Comparison of ENCODE assay signal across 10 cellular contexts in the genomic region with DNA sequence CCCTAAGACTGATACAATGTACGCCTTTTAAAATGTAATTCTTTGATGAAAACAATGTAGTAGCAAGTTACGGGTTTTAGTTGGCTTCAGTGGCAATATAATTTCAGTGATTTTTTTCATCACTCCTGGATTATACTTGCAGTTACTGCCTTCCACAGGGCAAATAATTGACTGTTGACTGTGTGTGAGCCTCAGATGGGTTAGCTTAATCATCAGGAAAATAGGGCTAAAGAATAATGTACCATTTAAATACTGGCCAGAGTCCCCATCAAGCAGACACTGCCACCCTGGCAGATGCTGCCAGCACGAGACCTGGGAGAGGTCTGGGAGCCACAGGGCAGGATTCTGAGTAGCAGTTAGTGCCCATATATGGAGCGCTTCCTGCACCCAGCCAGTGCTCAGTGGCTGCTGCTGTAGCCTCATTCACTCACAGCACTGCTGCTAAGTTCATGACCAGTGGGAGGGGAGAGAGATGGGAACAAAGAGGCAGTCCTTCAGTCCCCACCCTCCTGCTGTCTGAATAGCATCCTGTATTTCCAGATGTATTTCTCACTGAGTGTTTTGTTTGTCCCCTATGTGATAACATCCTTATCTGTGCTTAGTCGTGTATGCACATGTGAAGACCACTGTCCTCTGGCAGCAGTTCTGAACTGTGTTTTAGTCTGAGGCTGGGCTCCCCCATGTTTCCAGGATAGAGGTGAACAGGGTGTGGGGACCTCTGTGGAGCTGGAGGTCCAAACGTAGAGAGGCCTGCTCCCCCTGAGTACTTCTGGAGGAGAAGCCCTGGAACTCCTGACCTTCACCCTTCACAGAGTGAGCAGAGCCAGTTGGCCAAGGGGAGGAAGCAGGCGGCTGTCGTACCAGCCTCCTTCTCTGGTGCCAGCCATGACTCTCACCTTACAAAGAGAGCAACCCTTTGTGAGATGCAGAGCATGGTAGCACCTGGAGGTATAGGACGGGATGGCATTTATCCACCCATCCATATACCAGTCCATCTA.
DNase-seq lines count a peak whose midpoint lies in the region; ATAC-seq and TF ChIP-seq lines count a peak whose summit lies in the region.
"Had no signal": no experiment of that assay in that cellular context is flagged by ENCODE, and none has a peak within 500 bp of the region (broad histone marks: within the 10 kb centered on the region; RNA-seq: fewer than 3 reads in every experiment).

No MANE protein-coding gene starts in this region.

- H3K4me3 ChIP-seq in gastroesophageal sphincter (no peak overlapping the region), MM.1S (ENCODE audit: low read length) (no peak overlapping the region)
- H3K4me3 ChIP-seq: lung, tibial artery had no signal

- H3K36me3 ChIP-seq in gastroesophageal sphincter: peaks cover 0 to 27% of the 10 kb centered on the region in 2 donors
- H3K36me3 ChIP-seq in MM.1S (replicated peaks; ENCODE audit: insufficient read depth, low read length): no peaks in the 10 kb centered on the region

- WGBS in gastroesophageal sphincter (ENCODE audit: low coverage in 1 of 2), 2 donors: 61 to 67% methylated on average over 5 to 6 of the region's 9 CpGs

- TF ChIP-seq CTCF in gastroesophageal sphincter (IDR thresholded peaks at IDR 0.05): no peak
- no peak for TF ChIP-seq CTCF in MM.1S (IDR thresholded peaks at IDR 0.05; ENCODE audit: low read length)

- H3K27ac ChIP-seq in gastroesophageal sphincter: peak overlapping the region; percentile 1 to 60 (median 32)
- no peak overlapping the region for H3K27ac ChIP-seq in MM.1S (ENCODE audit: low read length)

- H3K79me2 ChIP-seq in MM.1S (ENCODE audit: low read length): no peaks in the 10 kb centered on the region

- no peaks in the 10 kb centered on the region for H3K9me3 ChIP-seq in gastroesophageal sphincter
- no peaks in the 10 kb centered on the region for H3K9me3 ChIP-seq in MM.1S (replicated peaks; ENCODE audit: insufficient read depth, low read length)
- H3K9me3 ChIP-seq: tibial artery had no signal

- H3K9ac ChIP-seq in MM.1S (ENCODE audit: low read length): no peak overlapping the region

- ATAC-seq in gastroesophageal sphincter: peak; percentile 72
- no peak for ATAC-seq in HG03354 (IDR thresholded peaks at IDR 0.05; ENCODE audit: poor library complexity, severe bottlenecking, unreplicated experiment)

- H4K20me1 ChIP-seq in MM.1S (ENCODE audit: insufficient read depth, low read length): no peaks in the 10 kb centered on the region

- DNase-seq in A172 (ENCODE audit: low spot score): peak; percentile 85
- DNase-seq in H4 (ENCODE audit: low spot score): peak; percentile 42
- DNase-seq in activated CD4-positive, alpha-beta T cell treated with anti-CD3 and anti-CD28 coated beads for 48 hours: peak; percentile 30
- no peak for DNase-seq in T1000 (lab: John Stamatoyannopoulos, UW)
- DNase-seq in MM.1S: no peak
- no peak for DNase-seq in GDM1 (lab: John Stamatoyannopoulos, UW)

- no peaks in the 10 kb centered on the region for H3K9me2 ChIP-seq in MM.1S (replicated peaks; ENCODE audit: insufficient read depth, low read length)

- H3K4me2 ChIP-seq in MM.1S (ENCODE audit: low read depth, low read length): no peak overlapping the region

- H3K4me1 ChIP-seq in gastroesophageal sphincter (peaks cover 2 to 50% (median 4%) of the 10 kb centered on the region in 3 donors), MM.1S (ENCODE audit: low read length) (no peaks in the 10 kb centered on the region)

- H3K27me3 ChIP-seq in gastroesophageal sphincter (no peaks in the 10 kb centered on the region), MM.1S (replicated peaks; ENCODE audit: insufficient read depth, low read length) (peaks cover 84% of the 10 kb centered on the region)
- H3K27me3 ChIP-seq: tibial artery had no signal

- no peaks in the 10 kb centered on the region for H3F3A ChIP-seq in MM.1S (ENCODE audit: insufficient read depth, low read length)

- no peak overlapping the region for H2AFZ ChIP-seq in MM.1S (ENCODE audit: low read length)

- no peak for TF ChIP-seq POLR2A in gastroesophageal sphincter (IDR thresholded peaks at IDR 0.05)

- TF ChIP-seq EP300 in gastroesophageal sphincter (IDR thresholded peaks at IDR 0.05): no peak

Comparison
In these comparisons a context has a peak if more than half of its experiments do, and no peak if none do; other contexts are left out.
1. DNase-seq: peak in A172 (single experiment), H4 (single experiment) and activated CD4-positive, alpha-beta T cell treated with anti-CD3 and anti-CD28 coated beads for 48 hours (single experiment); none in T1000 (single experiment), MM.1S (single experiment) and GDM1 (single experiment).